In genomic region chr19:44607917-44608316, GRCh38 we compare ENCODE assay signal across 1 cellular context.
TF ChIP-seq lines count a peak whose summit lies in the region.

No MANE protein-coding gene starts in this region.

TF ChIP-seq in IMR-90, 13 proteins besides CTCF, POLR2A, EP300 and RAD21:
- no peak for TF ChIP-seq NFE2L2 (IDR thresholded peaks at IDR 0.05; ENCODE audit: low read depth, low read length)
- TF ChIP-seq MXI1 (IDR thresholded peaks at IDR 0.05; ENCODE audit: borderline replicate concordance, low read depth, low read length) = no peak
- no peak for TF ChIP-seq MAFK (IDR thresholded peaks at IDR 0.05; ENCODE audit: low read depth, low read length)
- no peak for TF ChIP-seq USF2 (IDR thresholded peaks at IDR 0.05; ENCODE audit: low read depth, low read length)
- no peak for TF ChIP-seq MAZ (IDR thresholded peaks at IDR 0.05; ENCODE audit: borderline replicate concordance, low read depth, low read length)
- TF ChIP-seq BHLHE40 (IDR thresholded peaks at IDR 0.05; ENCODE audit: low read depth, low read length) = no peak
- TF ChIP-seq CEBPB (IDR thresholded peaks at IDR 0.05; ENCODE audit: low read depth, low read length) = no peak
- TF ChIP-seq RCOR1 (IDR thresholded peaks at IDR 0.05; ENCODE audit: insufficient replicate concordance, low read length) = no peak
- no peak for TF ChIP-seq FOS (IDR thresholded peaks at IDR 0.05; ENCODE audit: low read depth, low read length)
- TF ChIP-seq, protein P1, sequence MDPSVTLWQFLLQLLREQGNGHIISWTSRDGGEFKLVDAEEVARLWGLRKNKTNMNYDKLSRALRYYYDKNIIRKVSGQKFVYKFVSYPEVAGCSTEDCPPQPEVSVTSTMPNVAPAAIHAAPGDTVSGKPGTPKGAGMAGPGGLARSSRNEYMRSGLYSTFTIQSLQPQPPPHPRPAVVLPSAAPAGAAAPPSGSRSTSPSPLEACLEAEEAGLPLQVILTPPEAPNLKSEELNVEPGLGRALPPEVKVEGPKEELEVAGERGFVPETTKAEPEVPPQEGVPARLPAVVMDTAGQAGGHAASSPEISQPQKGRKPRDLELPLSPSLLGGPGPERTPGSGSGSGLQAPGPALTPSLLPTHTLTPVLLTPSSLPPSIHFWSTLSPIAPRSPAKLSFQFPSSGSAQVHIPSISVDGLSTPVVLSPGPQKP (IDR thresholded peaks at IDR 0.05; ENCODE audit: borderline replicate concordance, low read depth, low read length) = no peak
- TF ChIP-seq SMC3 (IDR thresholded peaks at IDR 0.05; ENCODE audit: low read depth, low read length) = no peak
- TF ChIP-seq CHD1 (IDR thresholded peaks at IDR 0.05; ENCODE audit: low read depth, low read length) = no peak
- no peak for TF ChIP-seq RFX5 (IDR thresholded peaks at IDR 0.05; ENCODE audit: low read depth, low read length)
TF ChIP-seq in IMR-90: peak in this region for 0.
